In the genomic region with DNA sequence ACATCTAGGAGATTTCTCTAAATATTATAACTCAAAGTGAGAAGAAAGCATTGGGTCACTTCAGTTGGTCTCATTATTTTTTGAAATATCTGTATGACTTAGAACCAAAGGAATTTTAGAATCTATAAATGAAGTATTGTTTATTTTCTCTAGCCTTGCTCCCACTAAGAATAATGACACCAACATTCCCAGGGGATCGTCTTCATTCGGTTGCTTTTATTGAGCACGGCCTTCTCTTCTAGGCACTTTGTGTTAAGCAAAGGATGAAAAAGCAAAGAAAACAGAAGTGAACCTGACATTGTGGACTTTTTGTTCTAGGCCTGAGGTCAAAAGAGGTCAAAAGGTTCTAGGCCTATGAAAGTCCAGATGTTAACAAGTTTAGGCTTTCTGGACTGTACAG, we compare ENCODE assay signal across 32 cellular contexts.
"Had no signal": no experiment of that assay in that cellular context is flagged by ENCODE, and none has a peak within 500 bp of the region (broad histone marks: within the 10 kb centered on the region; RNA-seq: fewer than 3 reads in every experiment).

No MANE protein-coding gene starts in this region.

- ATAC-seq: activated CD8-positive, alpha-beta T cell treated with anti-CD3 and anti-CD28 coated beads for 36 hours; activated T-cell treated with anti-CD3 and anti-CD28 coated beads, Interleukin-2, amount 50 U/mL, for 72 hours; activated T-helper 17 cell treated with anti-CD3 and anti-CD28 coated beads, Interleukin-2, amount 50 U/mL, for 72 hours; K562; Panc1 had no signal

- H3K4me3 ChIP-seq: cardiac muscle cell, K562 had no signal

- DNase-seq: activated CD4-positive, alpha-beta T cell treated with anti-CD3 and anti-CD28 coated beads for 1 hour; activated CD4-positive, alpha-beta T cell treated with anti-CD3 and anti-CD28 coated beads, Interleukin-2, amount 10 ng/mL, durations not matched to agents 24 days and 14 days; activated CD4-positive, alpha-beta T cell treated with anti-CD3 and anti-CD28 coated beads, Interleukin-2, amount 50 U/mL, for 4 hours; activated CD4-positive, CD25-positive, alpha-beta regulatory T cell; activated CD8-positive, alpha-beta T cell treated with anti-CD3 and anti-CD28 coated beads for 36 hours; activated effector memory CD4-positive, alpha-beta T cell treated with anti-CD3 and anti-CD28 coated beads, Interleukin-2, amount 50 U/mL, for 16 hours; activated naive CD4-positive, alpha-beta T cell; activated naive CD4-positive, alpha-beta T cell treated with anti-CD3 and anti-CD28 coated beads, Interleukin-2, amount 50 U/mL, for 16 hours; activated naive CD8-positive, alpha-beta T cell treated with anti-CD3 and anti-CD28 coated beads for 36 hours; activated T-cell treated with anti-CD3 and anti-CD28 coated beads, Interleukin-2, amount 50 U/mL, for 1 hour; activated T-cell treated with anti-CD3 and anti-CD28 coated beads, Interleukin-2, amount 50 U/mL, for 72 hours; amniotic stem cell; aorta; NCI-H1105; NCI-H1417 treated with DMSO at 0.1 percent for 48 hours; NCI-H1930; NCI-H2081 treated with DMSO at 0.1 percent for 48 hours; NCI-H226; NCI-H446 treated with DMSO at 0.1 percent for 48 hours; NCI-H524; NCI-H69; NCI-H82; SIG-M5; SW 1271; T-helper 1 cell; T-helper 2 cell; T-helper 9 cell; WERI-Rb-1 had no signal

- H3K36me3 Mint-ChIP-seq: activated naive CD8-positive, alpha-beta T cell treated with anti-CD3 and anti-CD28 coated beads for 36 hours had no signal

- H3K36me3 ChIP-seq: cardiac muscle cell, WERI-Rb-1 had no signal

- H3K4me3 Mint-ChIP-seq: activated CD4-positive, alpha-beta T cell treated with anti-CD3 and anti-CD28 coated beads, Interleukin-2, amount 10 ng/mL, durations not matched to agents 24 days and 14 days; activated CD8-positive, alpha-beta T cell treated with anti-CD3 and anti-CD28 coated beads for 36 hours; activated naive CD8-positive, alpha-beta T cell treated with anti-CD3 and anti-CD28 coated beads for 36 hours; activated T-cell treated with anti-CD3 and anti-CD28 coated beads, Interleukin-2, amount 50 U/mL, for 72 hours; activated T-helper 17 cell treated with anti-CD3 and anti-CD28 coated beads, Interleukin-2, amount 50 U/mL, for 72 hours had no signal

- H3K4me1 Mint-ChIP-seq: activated CD4-positive, alpha-beta T cell treated with anti-CD3 and anti-CD28 coated beads, Interleukin-2, amount 10 ng/mL, durations not matched to agents 24 days and 14 days; activated naive CD8-positive, alpha-beta T cell treated with anti-CD3 and anti-CD28 coated beads for 36 hours; activated T-helper 17 cell treated with anti-CD3 and anti-CD28 coated beads, Interleukin-2, amount 50 U/mL, for 72 hours had no signal

- H3K27ac ChIP-seq: cardiac muscle cell, WERI-Rb-1 had no signal

- H3K9me3 Mint-ChIP-seq: activated CD4-positive, alpha-beta T cell treated with anti-CD3 and anti-CD28 coated beads, Interleukin-2, amount 10 ng/mL, durations not matched to agents 24 days and 14 days; activated CD8-positive, alpha-beta T cell treated with anti-CD3 and anti-CD28 coated beads for 36 hours; activated naive CD8-positive, alpha-beta T cell treated with anti-CD3 and anti-CD28 coated beads for 36 hours had no signal

- H3K27me3 ChIP-seq: cardiac muscle cell had no signal

- H3K27ac Mint-ChIP-seq: activated CD4-positive, alpha-beta T cell treated with anti-CD3 and anti-CD28 coated beads, Interleukin-2, amount 10 ng/mL, durations not matched to agents 24 days and 14 days; activated CD8-positive, alpha-beta T cell treated with anti-CD3 and anti-CD28 coated beads for 36 hours; activated naive CD8-positive, alpha-beta T cell treated with anti-CD3 and anti-CD28 coated beads for 36 hours; activated T-cell treated with anti-CD3 and anti-CD28 coated beads, Interleukin-2, amount 50 U/mL, for 72 hours; activated T-helper 17 cell treated with anti-CD3 and anti-CD28 coated beads, Interleukin-2, amount 50 U/mL, for 72 hours had no signal
